In genomic region chr4:102503301-102503746, GRCh38 we compare ENCODE assay signal across 8 cellular contexts. TPM values are rescaled to one million over a fixed set of nuclear protein-coding genes. Genes with fewer than 3 reads are reported as not detected.
DNase-seq lines count a peak whose midpoint lies in the region; ATAC-seq and TF ChIP-seq lines count a peak whose summit lies in the region.

No MANE protein-coding gene starts in this region.

- no peak for TF ChIP-seq EP300 in SK-N-SH (IDR thresholded peaks at IDR 0.05; ENCODE audit: borderline replicate concordance in 1 of 2, low read depth in 1 of 2, low read length in 1 of 2)

- H3K4me1 ChIP-seq in SK-N-SH (ENCODE audit: control insufficient read depth in 1 of 2, insufficient read depth in 2 of 2, low read depth in 1 of 2, low read length in 1 of 2): peaks cover 0 to 8% of the 10 kb centered on the region in 2 experiments; a peak in 2 of 4 replicates

- H2AFZ ChIP-seq in SK-N-SH (ENCODE audit: low read depth): no peak overlapping the region

- TF ChIP-seq POLR2A in lower leg skin (IDR thresholded peaks at IDR 0.05): no peak

- H3K27ac Mint-ChIP-seq in stimulated activated naive B cell treated with anti-CD40 and anti-IgM and Interleukin-4, amounts not matched to agents 10 μg/mL and 1 μg/mL and 100 μg/mL, for 72 hours: peak overlapping the region; percentile 95

- H3K4me3 ChIP-seq in SK-N-SH (ENCODE audit: low read depth in 2 of 2, low read length in 1 of 2): peak overlapping the region; percentile 14 to 89; a peak in 3 of 4 replicates
- H3K4me3 ChIP-seq in epithelial cell of proximal tubule (ENCODE audit: low read depth, low read length): peak overlapping the region; percentile 86
- H3K4me3 ChIP-seq in lower leg skin (ENCODE audit: low read depth, poor library complexity, severe bottlenecking): no peak overlapping the region

- no peak for TF ChIP-seq CTCF in SK-N-SH (IDR thresholded peaks at IDR 0.05)
- no peak for TF ChIP-seq CTCF in epithelial cell of proximal tubule (conservative IDR thresholded peaks at IDR 0.05; ENCODE audit: low read depth, low read length)
- TF ChIP-seq CTCF in lower leg skin (IDR thresholded peaks at IDR 0.05): no peak

- no peak overlapping the region; a peak in 1 of 4 replicates for H3K27ac ChIP-seq in SK-N-SH (ENCODE audit: low read depth in 2 of 2, low read length in 1 of 2)

- peak overlapping the region; percentile 86 for H3K4me2 ChIP-seq in SK-N-SH

- no peaks in the 10 kb centered on the region; the same call in 1 of the 2 replicates for H4K20me1 ChIP-seq in SK-N-SH (ENCODE audit: insufficient read depth)

- peak; percentile 14 for DNase-seq in SK-N-SH
- peak; percentile 57 for DNase-seq in OCI-M1 (lab: John Stamatoyannopoulos, UW)
- no peak for DNase-seq in epithelial cell of proximal tubule (ENCODE audit: low read depth)
- no peak for DNase-seq in stimulated activated naive B cell treated with anti-CD40 and anti-IgM and Interleukin-4, amounts not matched to agents 10 μg/mL and 1 μg/mL and 100 μg/mL, for 72 hours
- DNase-seq in hepatic stellate cell (ENCODE audit: low spot score): no peak
- no peak for DNase-seq in lower leg skin (ENCODE audit: low spot score in 2 of 2)

- no peaks in the 10 kb centered on the region for H3K36me3 ChIP-seq in SK-N-SH (replicated peaks in 1 of 2; ENCODE audit: control insufficient read depth in 1 of 2, insufficient read depth in 2 of 2, low read length in 1 of 2)

- H3K4me3 Mint-ChIP-seq in stimulated activated naive B cell treated with anti-CD40 and anti-IgM and Interleukin-4, amounts not matched to agents 10 μg/mL and 1 μg/mL and 100 μg/mL, for 72 hours: peak overlapping the region; percentile 84 to 97

- POLR2A ChIA-PET in SK-N-SH (lab: Yijun Ruan, JAX): no interaction called here

- no peak overlapping the region; the same call in 1 of the 2 replicates for H3K9ac ChIP-seq in SK-N-SH

- peaks cover 65% of the 10 kb centered on the region for H3K79me2 ChIP-seq in SK-N-SH (ENCODE audit: insufficient read depth)

- 37% methylated on average over 3 of the region's 3 CpGs for WGBS in SK-N-SH (ENCODE audit: low lambda C conversion rate)
- 22 to 26% methylated on average over 3 of the region's 3 CpGs for WGBS in lower leg skin, 2 donors

- intact Hi-C loops in lower leg skin (cut with DNase I; ENCODE audit: low total_unique reads): loop anchor here (5.0 kb wide), 1 partner anchor 324 kb away; the partner anchor contains the start of gene UBE2D3

- TF ChIP-seq RAD21 in SK-N-SH (IDR thresholded peaks at IDR 0.05; ENCODE audit: low read length): no peak

- CTCF ChIA-PET in SK-N-SH (lab: Yijun Ruan, JAX): no interaction called here

- H3F3A ChIP-seq in SK-N-SH (replicated peaks; ENCODE audit: insufficient read depth): peaks cover 7% of the 10 kb centered on the region

- no peaks in the 10 kb centered on the region for H3K9me2 ChIP-seq in SK-N-SH

- H3K4me1 Mint-ChIP-seq in stimulated activated naive B cell treated with anti-CD40 and anti-IgM and Interleukin-4, amounts not matched to agents 10 μg/mL and 1 μg/mL and 100 μg/mL, for 72 hours: peaks cover 17 to 36% of the 10 kb centered on the region in 2 donors

- no peaks in the 10 kb centered on the region for H3K27me3 ChIP-seq in SK-N-SH (ENCODE audit: insufficient read depth)

- no peaks in the 10 kb centered on the region for H3K27me3 Mint-ChIP-seq in stimulated activated naive B cell treated with anti-CD40 and anti-IgM and Interleukin-4, amounts not matched to agents 10 μg/mL and 1 μg/mL and 100 μg/mL, for 72 hours

- ATAC-seq in SK-N-SH treated with all-trans-retinoic acid at 6 μM for 48 hours (no peak), GM19328 (IDR thresholded peaks at IDR 0.05; ENCODE audit: unreplicated experiment) (no peak)
- no peak for ATAC-seq in stimulated activated naive B cell treated with anti-CD40 and anti-IgM and Interleukin-4, amounts not matched to agents 10 μg/mL and 1 μg/mL and 100 μg/mL, for 72 hours (replicated peaks)

- peaks cover 5 to 8% of the 10 kb centered on the region in 2 donors for H3K9me3 Mint-ChIP-seq in stimulated activated naive B cell treated with anti-CD40 and anti-IgM and Interleukin-4, amounts not matched to agents 10 μg/mL and 1 μg/mL and 100 μg/mL, for 72 hours

- no peaks in the 10 kb centered on the region for H3K9me3 ChIP-seq in SK-N-SH

- peaks cover 28 to 42% of the 10 kb centered on the region in 2 donors for H3K36me3 Mint-ChIP-seq in stimulated activated naive B cell treated with anti-CD40 and anti-IgM and Interleukin-4, amounts not matched to agents 10 μg/mL and 1 μg/mL and 100 μg/mL, for 72 hours

TF ChIP-seq in SK-N-SH, 30 proteins besides CTCF, POLR2A, EP300 and RAD21 (continues in another document):
- TF ChIP-seq TCF12 (IDR thresholded peaks at IDR 0.05) (no peak), SMC3 (IDR thresholded peaks at IDR 0.05; ENCODE audit: low read depth, low read length) (no peak), ZBTB33 (IDR thresholded peaks at IDR 0.05; ENCODE audit: borderline replicate concordance, low read depth) (no peak), PBX3 (IDR thresholded peaks at IDR 0.05) (no peak)

TF ChIP-seq in SK-N-SH treated with all-trans-retinoic acid at 6 μM for 48 hours, 23 proteins besides CTCF, POLR2A, EP300 and RAD21:
- TF ChIP-seq ZNF70 (CRISPR knock-in tag; IDR thresholded peaks at IDR 0.05): no peak
- no peak for TF ChIP-seq ZC3H10 (CRISPR knock-in tag; IDR thresholded peaks at IDR 0.05)
- TF ChIP-seq GLIS3 (CRISPR knock-in tag; IDR thresholded peaks at IDR 0.05): no peak
- no peak for TF ChIP-seq SNAI2 (CRISPR knock-in tag; IDR thresholded peaks at IDR 0.05)
- TF ChIP-seq TSHZ2 (CRISPR knock-in tag; IDR thresholded peaks at IDR 0.05): no peak
- no peak for TF ChIP-seq CSDC2 (CRISPR knock-in tag; IDR thresholded peaks at IDR 0.05)
- no peak for TF ChIP-seq ZNF8 (CRISPR knock-in tag; IDR thresholded peaks at IDR 0.05)
- TF ChIP-seq ZNF565 (CRISPR knock-in tag; conservative IDR thresholded peaks at IDR 0.05; ENCODE audit: low read depth): no peak
- TF ChIP-seq TCF4 (CRISPR knock-in tag; IDR thresholded peaks at IDR 0.05; ENCODE audit: borderline replicate concordance): no peak
- no peak for TF ChIP-seq ZFP3 (CRISPR knock-in tag; IDR thresholded peaks at IDR 0.05)

RNA-seq across cellular contexts. Expression of gene NFKB1, which starts 2.2 kb away (rescaled TPM):
- polyA plus RNA-seq in SK-N-SH (2012; rRNA removed): 12.2 and 14.1 TPM in 2 replicates
- 13.4 and 15.2 TPM in 2 replicates for polyA plus RNA-seq in SK-N-SH (2012; cell fraction: cytosol; rRNA removed)
- 16.3 and 23.9 TPM in 2 replicates for polyA plus RNA-seq in SK-N-SH (2012; cell fraction: nucleus; rRNA removed)
- total RNA-seq in epithelial cell of proximal tubule (26.2 and 35.1 TPM in 2 replicates), lower leg skin (10 to 100 TPM; 37.9 to 45.5 (median 43.4) TPM)

Comparison
In these comparisons a context has a peak if more than half of its experiments do, and no peak if none do; other contexts are left out.
1. DNase-seq: peak in SK-N-SH (single experiment) and OCI-M1 (single experiment); none in epithelial cell of proximal tubule (single experiment), stimulated activated naive B cell treated with anti-CD40 and anti-IgM and Interleukin-4, amounts not matched to agents 10 μg/mL and 1 μg/mL and 100 μg/mL, for 72 hours (single experiment), hepatic stellate cell (single experiment) and lower leg skin (0 of 2).